ENCODE assay signal across 8 cellular contexts in genomic region chr16:21953541-21953902, GRCh38. TPM values are rescaled to one million over a fixed set of nuclear protein-coding genes. Genes with fewer than 3 reads are reported as not detected.
DNase-seq lines count a peak whose midpoint lies in the region; ATAC-seq and TF ChIP-seq lines count a peak whose summit lies in the region.

No MANE protein-coding gene starts in this region.

- H3K36me3 ChIP-seq in ACC112 (ENCODE audit: insufficient read depth, low read length) (peaks cover 19% of the 10 kb centered on the region), RWPE2 (ENCODE audit: low read depth) (peaks cover 35% of the 10 kb centered on the region), trophoblast cell (ENCODE audit: control insufficient read depth in 1 of 2, insufficient read depth in 2 of 2, low read length in 2 of 2) (peaks cover 7 to 14% of the 10 kb centered on the region in 2 experiments)

- TF ChIP-seq CTCF in RWPE2 (IDR thresholded peaks at IDR 0.05; ENCODE audit: poor library complexity, severe bottlenecking) (no peak), fibroblast of mammary gland (conservative IDR thresholded peaks at IDR 0.05; ENCODE audit: control insufficient read depth, insufficient read depth, low read depth, low read length) (no peak)

- H3K4me2 ChIP-seq in trophoblast cell (ENCODE audit: low read length), result peak overlapping the region; percentile 68

- peak overlapping the region; percentile 55 for H2AK5ac ChIP-seq in trophoblast cell (ENCODE audit: low read length)

- H3K27ac ChIP-seq in ACC112 (ENCODE audit: low read depth, low read length), result peak overlapping the region; percentile 87
- H3K27ac ChIP-seq in RWPE2 (ENCODE audit: poor library complexity, severe bottlenecking), result peak overlapping the region; percentile 57
- no peak overlapping the region for H3K27ac ChIP-seq in trophoblast cell (ENCODE audit: low read depth, low read length)

- no peak for DNase-seq in RWPE2 (ENCODE audit: low spot score)
- DNase-seq in fibroblast of mammary gland (ENCODE audit: low read depth), result no peak
- DNase-seq in trophoblast cell, result no peak
- no peak for DNase-seq in NCI-H226
- no peak for DNase-seq in SW 1271 (lab: John Stamatoyannopoulos, UW)
- no peak for DNase-seq in effector CD8-positive, alpha-beta T cell (lab: John Stamatoyannopoulos, UW)

- H2AFZ ChIP-seq in ACC112 (ENCODE audit: low read length, unreplicated experiment), result peak overlapping the region; percentile 67
- peak overlapping the region; percentile 58 for H2AFZ ChIP-seq in trophoblast cell (ENCODE audit: insufficient read depth, low read length, poor library complexity)

- H3K9me3 ChIP-seq in RWPE2 (ENCODE audit: severe bottlenecking), result no peaks in the 10 kb centered on the region
- no peaks in the 10 kb centered on the region for H3K9me3 ChIP-seq in trophoblast cell (ENCODE audit: insufficient read depth, low read depth, low read length)

- peak overlapping the region; percentile 78 for H4K12ac ChIP-seq in trophoblast cell (ENCODE audit: low read depth, low read length)

- H4K91ac ChIP-seq in trophoblast cell (ENCODE audit: low read depth, low read length), result peak overlapping the region; percentile 45

- WGBS in trophoblast cell (ENCODE audit: extremely low coverage, insufficient coverage, insufficient read length), result no CpG with 5 or more reads among the region's 15 CpGs

- no peak overlapping the region for H2BK12ac ChIP-seq in trophoblast cell (ENCODE audit: low read length)

- peak overlapping the region; percentile 25 for H2BK5ac ChIP-seq in trophoblast cell (ENCODE audit: low read depth, low read length, poor library complexity)

- no peak overlapping the region for H3K23ac ChIP-seq in trophoblast cell (ENCODE audit: low read length)

- peak overlapping the region; percentile 70 for H3K18ac ChIP-seq in trophoblast cell (ENCODE audit: low read length)

- peak overlapping the region; percentile 89 for H4K8ac ChIP-seq in trophoblast cell (ENCODE audit: low read depth, low read length)

- H3K4ac ChIP-seq in trophoblast cell (ENCODE audit: low read depth, low read length), result peak overlapping the region; percentile 97

- H3K27me3 ChIP-seq in ACC112 (ENCODE audit: insufficient read depth, low read length), result no peaks in the 10 kb centered on the region
- H3K27me3 ChIP-seq in RWPE2 (ENCODE audit: insufficient read depth, poor library complexity, severe bottlenecking), result no peaks in the 10 kb centered on the region
- no peaks in the 10 kb centered on the region for H3K27me3 ChIP-seq in trophoblast cell (ENCODE audit: insufficient read depth, low read length)

- ATAC-seq in GM21423 (IDR thresholded peaks at IDR 0.05; ENCODE audit: unreplicated experiment), result peak; percentile 17
- peak; percentile 21 for ATAC-seq in RWPE2 (ENCODE audit: low read depth)

- H3K9ac ChIP-seq in trophoblast cell (ENCODE audit: low read length), result peak overlapping the region; percentile 75

- H3K4me1 ChIP-seq in ACC112 (ENCODE audit: control insufficient read depth, insufficient read depth, low read length, unreplicated experiment), result peaks cover 24% of the 10 kb centered on the region
- H3K4me1 ChIP-seq in RWPE2 (ENCODE audit: insufficient read depth, poor library complexity, severe bottlenecking), result peaks cover 3% of the 10 kb centered on the region
- peaks cover 2 to 7% of the 10 kb centered on the region in 2 experiments for H3K4me1 ChIP-seq in trophoblast cell (ENCODE audit: control insufficient read depth in 1 of 2, insufficient read depth in 2 of 2, low read length in 2 of 2)

- peaks cover 66% of the 10 kb centered on the region for H3K79me2 ChIP-seq in ACC112 (ENCODE audit: control insufficient read depth, insufficient read depth, low read length, unreplicated experiment)
- H3K79me2 ChIP-seq in trophoblast cell (ENCODE audit: control insufficient read depth, insufficient read depth, low read length, poor library complexity), result peaks cover 10% of the 10 kb centered on the region

- peak overlapping the region; percentile 91 for H3K4me3 ChIP-seq in ACC112 (ENCODE audit: low read depth, low read length)
- H3K4me3 ChIP-seq in RWPE2 (ENCODE audit: severe bottlenecking), result peak overlapping the region; percentile 86
- H3K4me3 ChIP-seq in fibroblast of mammary gland (ENCODE audit: control insufficient read depth, low read depth, low read length), result peak overlapping the region; percentile 99
- H3K4me3 ChIP-seq in trophoblast cell (ENCODE audit: low read depth, low read length), result peak overlapping the region; percentile 85

- peak overlapping the region; percentile 51 for H2BK120ac ChIP-seq in trophoblast cell (ENCODE audit: insufficient read depth, low read length, poor library complexity)

- H3K14ac ChIP-seq in trophoblast cell (ENCODE audit: low read length), result peak overlapping the region; percentile 78

- H3K79me1 ChIP-seq in trophoblast cell (ENCODE audit: low read length), result peaks cover 8% of the 10 kb centered on the region

RNA-seq across cellular contexts. Expression of gene UQCRC2, which starts 0.4 kb away (rescaled TPM):
- 91.4 and 99.7 TPM in 2 replicates for polyA plus RNA-seq in trophoblast cell (2013)

RNA-seq across cellular contexts. Expression of gene PDZD9, which starts 47.4 kb away (rescaled TPM):
- not detected in 2 replicates for polyA plus RNA-seq in trophoblast cell (2013)

RNA-seq across cellular contexts. Expression of gene MOSMO, which starts 54.4 kb away (rescaled TPM):
- 7.0 and 7.4 TPM in 2 replicates for polyA plus RNA-seq in trophoblast cell (2013)
